Comparison of ENCODE assay signal across 18 cellular contexts in genomic region chr22:25049770-25050169, GRCh38.
A peak's percentile ranks its signal among the peaks of the same experiment; 100 is the strongest.
DNase-seq lines count a peak whose midpoint lies in the region; ATAC-seq and TF ChIP-seq lines count a peak whose summit lies in the region.
"Had no signal": no experiment of that assay in that cellular context is flagged by ENCODE, and none has a peak within 500 bp of the region (broad histone marks: within the 10 kb centered on the region; RNA-seq: fewer than 3 reads in every experiment).

No MANE protein-coding gene starts in this region.

- H3K36me3 ChIP-seq in HCT116 (ENCODE audit: control insufficient read depth in 1 of 2, insufficient read depth in 2 of 2, low read length in 2 of 2) (peaks cover 14 to 31% of the 10 kb centered on the region in 2 experiments; a peak in 3 of 4 replicates), adrenal gland (replicated peaks in 1 of 2) (no peaks in the 10 kb centered on the region), hepatocyte (replicated peaks; ENCODE audit: insufficient read depth, low read depth) (no peaks in the 10 kb centered on the region), thyroid gland (peaks cover 2 to 15% of the 10 kb centered on the region in 2 donors)
- H3K36me3 ChIP-seq: BLaER1 had no signal

- WGBS in adrenal gland, 4 donors = 55 to 72% (median 64%) methylated on average over 6 of the region's 6 CpGs
- 98% methylated on average over 6 of the region's 6 CpGs for WGBS in hepatocyte (ENCODE audit: low lambda C conversion rate, missing lambda C conversion rate)
- 94 to 98% methylated on average over 6 of the region's 6 CpGs for WGBS in thyroid gland, 2 donors

- no peak for DNase-seq in HCT116 (ENCODE audit: low read depth, low spot score)
- DNase-seq in adrenal gland = no peak
- DNase-seq in hepatocyte (ENCODE audit: low spot score) = no peak
- no peak for DNase-seq in thyroid gland
- no peak for DNase-seq in stimulated activated naive CD4-positive, alpha-beta T cell (lab: John Stamatoyannopoulos, UW)
- DNase-seq: 8988T; ACHN; BE2C; C1 segment of cervical spinal cord; Caco-2; Calu3; CD4-positive, alpha-beta T cell; CD8-positive, alpha-beta T cell; DMS79 treated with DMSO at 0.1 percent for 48 hours; GF-D8 had no signal

- POLR2A ChIA-PET in HCT116 (lab: Charles Lee) = no interaction called here

- H2AFZ ChIP-seq in HCT116 (ENCODE audit: low read depth, low read length, poor library complexity, severe bottlenecking) = no peak overlapping the region
- H2AFZ ChIP-seq in hepatocyte = no peak overlapping the region

- H4K20me1 ChIP-seq in HCT116 (ENCODE audit: insufficient read depth) = no peaks in the 10 kb centered on the region
- no peaks in the 10 kb centered on the region for H4K20me1 ChIP-seq in hepatocyte (ENCODE audit: insufficient read depth, poor library complexity, severe bottlenecking)
- H4K20me1 ChIP-seq: BLaER1 had no signal

- no peak overlapping the region for H3K9ac ChIP-seq in HCT116 (ENCODE audit: low read length)
- H3K9ac ChIP-seq: BLaER1 had no signal

- H3K9me2 ChIP-seq in HCT116 (ENCODE audit: insufficient read depth) (no peaks in the 10 kb centered on the region), hepatocyte (replicated peaks; ENCODE audit: insufficient read depth) (no peaks in the 10 kb centered on the region)

- no peaks in the 10 kb centered on the region; the same call in 1 of the 2 replicates for H3K79me2 ChIP-seq in HCT116 (ENCODE audit: insufficient read depth, low read length)
- no peaks in the 10 kb centered on the region for H3K79me2 ChIP-seq in hepatocyte

- H3K9me3 ChIP-seq in HCT116 (ENCODE audit: control insufficient read depth in 1 of 2, insufficient read depth in 1 of 2, low read depth in 1 of 2, low read length in 2 of 2) = peaks cover 0 to 5% of the 10 kb centered on the region in 2 experiments; a peak in 1 of 4 replicates
- H3K9me3 ChIP-seq in adrenal gland (replicated peaks in 1 of 3) = peaks cover 0 to 4% (median 0%) of the 10 kb centered on the region in 3 donors
- no peaks in the 10 kb centered on the region for H3K9me3 ChIP-seq in hepatocyte (ENCODE audit: low read depth)
- H3K9me3 ChIP-seq in thyroid gland = no peaks in the 10 kb centered on the region
- H3K9me3 ChIP-seq: BLaER1 had no signal

- H3K4me2 ChIP-seq in HCT116 (ENCODE audit: low read length) (no peak overlapping the region), hepatocyte (no peak overlapping the region)
- H3K4me2 ChIP-seq: BLaER1 had no signal

- TSS peak; percentile 12 for BruUV-seq in HCT116 (replicated peaks; lab: Mats Ljungman, UMichigan)

- intact Hi-C loops in HCT116 (cut with micrococcal nuclease) = loop anchor here (2.0 to 5.0 kb wide), 2 partner anchors 57 to 281 kb away; no protein-coding TSS in a partner anchor
- intact Hi-C loops in adrenal gland (cut with DNase I) = loop anchor here (2.0 to 5.0 kb wide), 2 partner anchors 97 kb away; partner anchors contain the start of gene KIAA1671 (in 2 of the 2)
- intact Hi-C loops in thyroid gland (cut with DNase I) = loop anchor here (2.0 kb wide), 1 partner anchor 99 kb away; no protein-coding TSS in a partner anchor

- no peak for ATAC-seq in HCT116
- no peak for ATAC-seq in HG03521 (IDR thresholded peaks at IDR 0.05; ENCODE audit: unreplicated experiment)
- no peak for ATAC-seq in GM21360 (IDR thresholded peaks at IDR 0.05; ENCODE audit: unreplicated experiment)
- ATAC-seq: CD8-positive, alpha-beta T cell had no signal

- RAD21 ChIA-PET in HCT116 (lab: Charles Lee; ENCODE audit: low non-redundant PET in 1 of 2, low total read pairs in 2 of 2, uncharacterized antibody in 2 of 2, unreplicated experiment in 2 of 2) = interaction anchor here in 1 of 2 experiments (0.6 to 1.1 kb wide), 2 partner anchors 57 to 119 kb away, joined by 3 read pairs; no protein-coding TSS in a partner anchor

- no peak for TF ChIP-seq CTCF in HCT116 (IDR thresholded peaks at IDR 0.05 in 2 of 3, conservative IDR thresholded peaks at IDR 0.05 in 1 of 3; ENCODE audit: borderline replicate concordance in 1 of 3, insufficient read depth in 1 of 3, low read depth in 2 of 3, low read length in 2 of 3)
- TF ChIP-seq CTCF in adrenal gland (IDR thresholded peaks at IDR 0.05) = no peak
- no peak for TF ChIP-seq CTCF in hepatocyte (IDR thresholded peaks at IDR 0.05; ENCODE audit: poor library complexity)
- no peak for TF ChIP-seq CTCF in thyroid gland (IDR thresholded peaks at IDR 0.05)

- CTCF ChIA-PET in HCT116 (lab: Charles Lee) = interaction anchor here (0.7 to 4.7 kb wide), 6 partner anchors 11 to 280 kb away, joined by 3 to 44 read pairs (median 4); no protein-coding TSS in a partner anchor

- H3K4me3 ChIP-seq in HCT116 (replicated peaks in 1 of 2; ENCODE audit: low read depth in 1 of 2, low read length in 2 of 2) = no peak overlapping the region
- H3K4me3 ChIP-seq in adrenal gland = no peak overlapping the region
- no peak overlapping the region for H3K4me3 ChIP-seq in hepatocyte
- no peak overlapping the region for H3K4me3 ChIP-seq in thyroid gland (replicated peaks in 1 of 3)
- H3K4me3 ChIP-seq: BLaER1 had no signal

- H3K27ac ChIP-seq in HCT116 (ENCODE audit: low read depth, low read length) (no peak overlapping the region), adrenal gland (peak overlapping the region in 4 of 5 donors; percentile 12 to 78 (median 72)), hepatocyte (peak overlapping the region; percentile 92), thyroid gland (peak overlapping the region in 2 of 3 donors; percentile 24 to 91)
- H3K27ac ChIP-seq: BLaER1 had no signal

- peaks cover 0 to 17% of the 10 kb centered on the region in 2 experiments; a peak in 2 of 4 replicates for H3K4me1 ChIP-seq in HCT116 (ENCODE audit: control insufficient read depth in 1 of 2, insufficient read depth in 2 of 2, low read length in 2 of 2)
- peaks cover 20 to 25% of the 10 kb centered on the region in 2 donors for H3K4me1 ChIP-seq in adrenal gland (replicated peaks in 1 of 2)
- H3K4me1 ChIP-seq in hepatocyte (ENCODE audit: insufficient read depth) = peaks cover 27% of the 10 kb centered on the region
- H3K4me1 ChIP-seq in thyroid gland = peaks cover 37 to 41% of the 10 kb centered on the region in 2 donors
- H3K4me1 ChIP-seq: BE2C had no signal

- H3K27me3 ChIP-seq in HCT116 (ENCODE audit: insufficient read depth, low read length) = no peaks in the 10 kb centered on the region
- H3K27me3 ChIP-seq in adrenal gland = no peaks in the 10 kb centered on the region
- no peaks in the 10 kb centered on the region for H3K27me3 ChIP-seq in hepatocyte
- no peaks in the 10 kb centered on the region for H3K27me3 ChIP-seq in thyroid gland
- H3K27me3 ChIP-seq: BE2C, BLaER1 had no signal

- no peak for TF ChIP-seq RAD21 in HCT116 (IDR thresholded peaks at IDR 0.05; ENCODE audit: low read depth)

- TF ChIP-seq POLR2A in HCT116 (IDR thresholded peaks at IDR 0.05; ENCODE audit: borderline replicate concordance, extremely low read depth, insufficient read depth, insufficient read length) (no peak), adrenal gland (IDR thresholded peaks at IDR 0.05) (no peak), thyroid gland (IDR thresholded peaks at IDR 0.05) (no peak)

TF ChIP-seq in HCT116, 20 proteins besides CTCF, POLR2A, EP300 and RAD21:
- TF ChIP-seq TCF7L2 (IDR thresholded peaks at IDR 0.05; ENCODE audit: borderline replicate concordance, extremely low read depth, insufficient read depth, insufficient read length) (no peak), SP1 (IDR thresholded peaks at IDR 0.05; ENCODE audit: low read depth) (no peak), SIN3A (IDR thresholded peaks at IDR 0.05; ENCODE audit: low read depth) (no peak), ZBTB33 (IDR thresholded peaks at IDR 0.05; ENCODE audit: extremely low read depth, insufficient replicate concordance, low read length) (no peak)
